9 cellular contexts compared by ENCODE assay signal in genomic region chr1:8629241-8630091, GRCh38.
A peak's percentile ranks its signal among the peaks of the same experiment; 100 is the strongest.
DNase-seq lines count a peak whose midpoint lies in the region; ATAC-seq, FAIRE-seq and TF ChIP-seq lines count a peak whose summit lies in the region.
"Had no signal": no experiment of that assay in that cellular context is flagged by ENCODE, and none has a peak within 500 bp of the region (broad histone marks: within the 10 kb centered on the region; RNA-seq: fewer than 3 reads in every experiment).

No MANE protein-coding gene starts in this region.

- H3K4me1 ChIP-seq in Karpas-422 (ENCODE audit: low read length) (peaks cover 18% of the 10 kb centered on the region), lower lobe of right lung (peaks cover 37% of the 10 kb centered on the region)

- H3K79me2 ChIP-seq in Karpas-422 (ENCODE audit: low read length): no peaks in the 10 kb centered on the region

- intact Hi-C loops in lower lobe of right lung (cut with DNase I): no loop called here

- peak; percentile 81 for ATAC-seq in GM21723 (IDR thresholded peaks at IDR 0.05; ENCODE audit: unreplicated experiment)
- peak; percentile 51 to 79 for ATAC-seq in lower lobe of right lung

- H3K27me3 ChIP-seq in Karpas-422 (ENCODE audit: low read length) (no peaks in the 10 kb centered on the region), lower lobe of right lung (ENCODE audit: low read depth) (no peaks in the 10 kb centered on the region)

- H3K4me3 ChIP-seq in Karpas-422 (ENCODE audit: low read length) (peak overlapping the region; percentile 24; the same call in 1 of the 2 replicates), lower lobe of right lung (no peak overlapping the region)

- H3K4me2 ChIP-seq in Karpas-422 (ENCODE audit: low read depth, low read length, poor library complexity, severe bottlenecking): peak overlapping the region; percentile 41

- peak; percentile 30 for DNase-seq in GM18507 (ENCODE audit: extremely low spot score, insufficient read length, low read depth)
- peak; percentile 62 for DNase-seq in Karpas-422
- peak; percentile 15 for DNase-seq in activated naive CD4-positive, alpha-beta T cell treated with anti-CD3 and anti-CD28 coated beads, Interleukin-2, amount 50 U/mL, for 16 hours
- no peak for DNase-seq in lower lobe of right lung
- no peak for DNase-seq in RCC 7860 (ENCODE audit: low spot score)
- no peak for DNase-seq in activated CD4-positive, alpha-beta T cell treated with anti-CD3 and anti-CD28 coated beads, Interleukin-2, amount 50 U/mL, for 48 hours
- DNase-seq: naive thymus-derived CD8-positive, alpha-beta T cell had no signal

- H3K27ac ChIP-seq in Karpas-422 (ENCODE audit: low read length) (no peak overlapping the region), lower lobe of right lung (peak overlapping the region; percentile 27)

- H3K36me3 ChIP-seq in Karpas-422 (ENCODE audit: insufficient read depth, low read length) (no peaks in the 10 kb centered on the region), lower lobe of right lung (no peaks in the 10 kb centered on the region)

- no peak overlapping the region for H2AFZ ChIP-seq in Karpas-422 (ENCODE audit: low read length)

- H4K20me1 ChIP-seq in Karpas-422 (ENCODE audit: insufficient read depth, low read depth, low read length): peaks cover 40% of the 10 kb centered on the region

- H3K9me3 ChIP-seq in Karpas-422 (ENCODE audit: low read length): no peaks in the 10 kb centered on the region
- no peaks in the 10 kb centered on the region for H3K9me3 ChIP-seq in lower lobe of right lung

- no peak for TF ChIP-seq CTCF in lower lobe of right lung (IDR thresholded peaks at IDR 0.05)

- no peaks in the 10 kb centered on the region for H3K9me2 ChIP-seq in Karpas-422 (replicated peaks; ENCODE audit: insufficient read depth, low read length)

- no peak overlapping the region for H3K9ac ChIP-seq in Karpas-422 (ENCODE audit: low read length)

- FAIRE-seq in GM18507 (lab: Jason Lieb, UNC): peak; percentile 90
- no peak for FAIRE-seq in RCC 7860 (lab: Jason Lieb, UNC)
- FAIRE-seq: TTC549 had no signal

Comparison
In these comparisons a context has a peak if more than half of its experiments do, and no peak if none do; other contexts are left out.
1. DNase-seq: peak in GM18507 (single experiment), Karpas-422 (single experiment) and activated naive CD4-positive, alpha-beta T cell treated with anti-CD3 and anti-CD28 coated beads, Interleukin-2, amount 50 U/mL, for 16 hours (single experiment); none in lower lobe of right lung (single experiment), RCC 7860 (single experiment) and activated CD4-positive, alpha-beta T cell treated with anti-CD3 and anti-CD28 coated beads, Interleukin-2, amount 50 U/mL, for 48 hours (0 of 2).